30 cellular contexts compared by ENCODE assay signal in the genomic region with DNA sequence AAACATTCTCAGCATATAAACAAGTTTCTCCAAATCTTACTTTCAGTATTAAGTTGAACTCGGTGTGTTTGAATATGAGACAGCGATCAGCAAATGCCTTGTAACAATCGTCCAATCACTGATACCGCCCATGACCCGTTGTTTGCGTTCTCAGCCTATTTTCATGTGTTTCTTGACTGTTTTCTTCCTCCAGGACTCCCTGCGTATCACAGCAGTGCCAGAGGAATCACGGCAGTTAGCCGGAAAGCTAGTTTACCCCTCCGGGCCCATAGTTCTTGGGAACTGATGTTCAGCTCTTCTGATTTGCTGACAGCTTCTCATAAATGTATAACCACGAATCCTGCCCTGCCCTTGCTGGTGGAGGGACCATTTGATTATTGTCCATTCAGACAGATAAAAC. TPM values are rescaled to one million over a fixed set of nuclear protein-coding genes. Genes with fewer than 3 reads are reported as not detected.
DNase-seq lines count a peak whose midpoint lies in the region; ATAC-seq, FAIRE-seq and TF ChIP-seq lines count a peak whose summit lies in the region.
"Had no signal": no experiment of that assay in that cellular context is flagged by ENCODE, and none has a peak within 500 bp of the region (broad histone marks: within the 10 kb centered on the region; RNA-seq: fewer than 3 reads in every experiment).

No MANE protein-coding gene starts in this region.

- no peaks in the 10 kb centered on the region for H3K9me3 Mint-ChIP-seq in mesothelial cell of epicardium
- H3K9me3 Mint-ChIP-seq: CD8-positive, alpha-beta T cell; IgD-negative memory B cell had no signal

- peaks cover 17% of the 10 kb centered on the region for H3K27me3 Mint-ChIP-seq in mesothelial cell of epicardium (ENCODE audit: low read depth)

- ATAC-seq in lower lobe of right lung = no peak
- ATAC-seq: CD8-positive, alpha-beta T cell; GM12878 had no signal

- H3K36me3 Mint-ChIP-seq in mesothelial cell of epicardium = no peaks in the 10 kb centered on the region
- H3K36me3 Mint-ChIP-seq: CD8-positive, alpha-beta T cell; IgD-negative memory B cell had no signal

- H3K4me3 ChIP-seq in LNCaP clone FGC (ENCODE audit: low read depth, low read length) (peak overlapping the region; percentile 28), lower lobe of right lung (no peak overlapping the region)
- H3K4me3 ChIP-seq: GM12878, SK-N-MC had no signal

- no peak for FAIRE-seq in urothelium cell line (lab: Jason Lieb, UNC)
- FAIRE-seq: GM12878 had no signal

- H3K4me1 Mint-ChIP-seq in mesothelial cell of epicardium = no peaks in the 10 kb centered on the region

- intact Hi-C loops in lower lobe of right lung (cut with DNase I) = no loop called here

- H3K27ac Mint-ChIP-seq in mesothelial cell of epicardium = no peak overlapping the region
- H3K27ac Mint-ChIP-seq: CD8-positive, alpha-beta T cell; IgD-negative memory B cell had no signal

- in situ Hi-C loops in SK-MEL-5 (cut with HindIII; ENCODE audit: low pct_unique_long_range_greater_than_20kb, low sequenced_read_pairs) = no loop called here

- DNase-seq in LNCaP clone FGC (ENCODE audit: low read depth) (peak; percentile 18), SK-MEL-5 (ENCODE audit: low read depth, low spot score) (peak; percentile 25), foreskin melanocyte (peak; percentile 5), urothelium cell line (ENCODE audit: low spot score) (peak; percentile 24), lower lobe of right lung (no peak), mesothelial cell of epicardium (ENCODE audit: low spot score in 2 of 2, unreplicated experiment in 2 of 2) (no peak)
- no peak for DNase-seq in central memory CD4-positive, alpha-beta T cell
- DNase-seq: Caco-2; CD8-positive, alpha-beta T cell; EL; GDM1; HCEC 1CT; NCI-H1105 treated with DMSO at 0.1 percent for 48 hours; NCI-H146; NCI-H1930; NCI-H446; NCI-H524 treated with DMSO at 0.1 percent for 48 hours; NCI-H774; NK-92 treated with Interleukin-12 subunit alpha and Interleukin-12 subunit beta, amount 100 ng/mL, for 24 hours; SHP77; SW 1271 had no signal

- H3K4me3 Mint-ChIP-seq in mesothelial cell of epicardium = no peak overlapping the region
- H3K4me3 Mint-ChIP-seq: CD8-positive, alpha-beta T cell; IgD-negative memory B cell had no signal

- H3K4me1 ChIP-seq in lower lobe of right lung = no peaks in the 10 kb centered on the region
- H3K4me1 ChIP-seq: Caco-2 had no signal

- H3K27ac ChIP-seq in lower lobe of right lung = no peak overlapping the region
- H3K27ac ChIP-seq: C4-2B, HL-60, KMS-11, RWPE1, SK-N-MC had no signal

- no peaks in the 10 kb centered on the region for H3K36me3 ChIP-seq in lower lobe of right lung

- H3K9me3 ChIP-seq in lower lobe of right lung = no peaks in the 10 kb centered on the region
- H3K9me3 ChIP-seq: Caco-2 had no signal

- TF ChIP-seq CTCF in LNCaP clone FGC (IDR thresholded peaks at IDR 0.05; ENCODE audit: control insufficient read depth, extremely low read depth, insufficient read depth) = no peak
- TF ChIP-seq CTCF in lower lobe of right lung (IDR thresholded peaks at IDR 0.05) = no peak
- no peak for TF ChIP-seq CTCF in mesothelial cell of epicardium (IDR thresholded peaks at IDR 0.05; ENCODE audit: unreplicated experiment)

- H3K27me3 ChIP-seq in lower lobe of right lung (ENCODE audit: low read depth) = no peaks in the 10 kb centered on the region

RNA-seq across cellular contexts. Expression of a gene that starts 42.2 kb away (rescaled TPM):
- not detected in 2 replicates for total RNA-seq in SK-MEL-5 (2014; rRNA removed; shearing (Covaris generic))
- polyA plus RNA-seq in SK-MEL-5 (2015; cell fraction: cytosol; rRNA removed) = 0.62 and 0.92 TPM in 2 replicates
- polyA plus RNA-seq in SK-MEL-5 (2015; cell fraction: nucleus; rRNA removed) = 0.30 TPM in 1 of 2 replicates, not detected in the other
- total RNA-seq in lower lobe of right lung = 0.21 TPM
- total RNA-seq in mesothelial cell of epicardium = not detected in 3 replicates
- total RNA-seq: A673; Caco-2; CD8-positive, alpha-beta T cell; GM12878; H1 had no signal
- polyA plus RNA-seq: H1, IgD-negative memory B cell had no signal

Comparison
In these comparisons a context has a peak if more than half of its experiments do, and no peak if none do; other contexts are left out.
1. DNase-seq: peak in LNCaP clone FGC (single experiment), SK-MEL-5 (single experiment), foreskin melanocyte (single experiment) and urothelium cell line (single experiment); none in central memory CD4-positive, alpha-beta T cell (single experiment), lower lobe of right lung (single experiment) and mesothelial cell of epicardium (0 of 2).